8 cellular contexts compared by ENCODE assay signal in genomic region chr16:17070882-17071592, GRCh38.
DNase-seq lines count a peak whose midpoint lies in the region; ATAC-seq and TF ChIP-seq lines count a peak whose summit lies in the region.

No MANE protein-coding gene starts in this region.

- intact Hi-C loops in heart right ventricle (cut with DNase I): loop anchor here in 1 of 10 donors (10.0 kb wide), 1 partner anchor 384 kb away; no protein-coding TSS in a partner anchor

- WGBS in heart right ventricle, 2 donors: 53 to 60% methylated on average over 13 to 14 of the region's 16 CpGs

- no peaks in the 10 kb centered on the region for H3K36me3 ChIP-seq in heart right ventricle

- DNase-seq in NCI-H510A (lab: John Stamatoyannopoulos, UW) (peak; percentile 88), fibroblast of peridontal ligament (ENCODE audit: extremely low read depth) (peak; percentile 2), HPDE6-E6E7 (ENCODE audit: extremely low spot score) (no peak), heart right ventricle (no peak)
- peak; percentile 85 for DNase-seq in activated CD8-positive, alpha-beta memory T cell treated with anti-CD3 and anti-CD28 coated beads for 24 hours
- DNase-seq in stimulated activated CD4-positive, alpha-beta T cell treated with anti-CD3 and anti-CD28 coated beads, Interleukin-2, amount 100 ng/mL, for 48 hours: peak; percentile 63 to 69

- peaks cover 0 to 21% (median 4%) of the 10 kb centered on the region in 7 donors for H3K27me3 ChIP-seq in heart right ventricle

- peak; percentile 44 for TF ChIP-seq POLR2A in GM19099 (IDR thresholded peaks at IDR 0.05; ENCODE audit: extremely low read depth, insufficient read length, low read depth)

- no peak for TF ChIP-seq CTCF in heart right ventricle (IDR thresholded peaks at IDR 0.05)

- no peak overlapping the region for H3K27ac ChIP-seq in heart right ventricle

- peak; percentile 71 for ATAC-seq in HG03045 (IDR thresholded peaks at IDR 0.05; ENCODE audit: unreplicated experiment)
- ATAC-seq in heart right ventricle: no peak

- no peaks in the 10 kb centered on the region for H3K4me1 ChIP-seq in heart right ventricle

- no peaks in the 10 kb centered on the region for H3K9me3 ChIP-seq in heart right ventricle

- no peak overlapping the region for H3K4me3 ChIP-seq in heart right ventricle

Comparison
In these comparisons a context has a peak if more than half of its experiments do, and no peak if none do; other contexts are left out.
1. DNase-seq: peak in NCI-H510A (single experiment), activated CD8-positive, alpha-beta memory T cell treated with anti-CD3 and anti-CD28 coated beads for 24 hours (single experiment), fibroblast of peridontal ligament (single experiment) and stimulated activated CD4-positive, alpha-beta T cell treated with anti-CD3 and anti-CD28 coated beads, Interleukin-2, amount 100 ng/mL, for 48 hours (2 of 2); none in HPDE6-E6E7 (single experiment) and heart right ventricle (0 of 2).